Comparison of ENCODE assay signal across 27 cellular contexts in the genomic region with DNA sequence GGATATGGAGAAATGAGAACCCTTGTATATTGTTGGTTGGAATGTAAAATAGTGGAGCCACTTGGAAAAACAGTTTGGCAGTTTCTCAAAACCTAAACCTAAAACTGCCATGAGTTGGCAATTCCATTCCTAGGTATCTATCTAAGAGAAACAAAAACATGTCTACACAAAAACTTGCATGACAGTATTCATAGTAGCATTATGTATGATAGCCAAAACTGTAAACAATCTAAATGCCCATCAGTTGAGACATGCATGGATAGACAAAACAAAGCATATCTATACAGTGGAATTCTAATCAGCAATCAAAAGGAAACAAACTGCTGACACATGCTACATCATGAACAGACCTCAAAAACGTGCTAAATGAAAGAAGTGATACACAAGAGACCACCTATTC. TPM values are rescaled to one million over a fixed set of nuclear protein-coding genes. Genes with fewer than 3 reads are reported as not detected.
DNase-seq lines count a peak whose midpoint lies in the region; FAIRE-seq and TF ChIP-seq lines count a peak whose summit lies in the region.
"Had no signal": no experiment of that assay in that cellular context is flagged by ENCODE, and none has a peak within 500 bp of the region (broad histone marks: within the 10 kb centered on the region; RNA-seq: fewer than 3 reads in every experiment).

No MANE protein-coding gene starts in this region.

- no peak overlapping the region for H3K27ac ChIP-seq in GM23248
- peak overlapping the region; percentile 37 for H3K27ac ChIP-seq in epithelial cell of prostate
- no peak overlapping the region for H3K27ac ChIP-seq in keratinocyte (ENCODE audit: control insufficient read depth, insufficient read depth, low read length)
- H3K27ac ChIP-seq: BLaER1 treated with 17β-estradiol and CSF1 and Interleukin-3, amounts not matched to agents 10 nM and 100 nM; Peyer's patch had no signal

- H3K9ac ChIP-seq in GM23248 (no peak overlapping the region), adipocyte (ENCODE audit: low read length) (no peak overlapping the region), keratinocyte (ENCODE audit: control insufficient read depth, extremely low read depth, insufficient read depth, low read length) (no peak overlapping the region)
- H3K9ac ChIP-seq: BLaER1 treated with 17β-estradiol and CSF1 and Interleukin-3, amounts not matched to agents 10 nM and 100 nM had no signal

- no peaks in the 10 kb centered on the region for H3K9me3 ChIP-seq in GM23248 (ENCODE audit: low read depth)
- no peaks in the 10 kb centered on the region for H3K9me3 ChIP-seq in adipocyte (ENCODE audit: control insufficient read depth, low read length)
- H3K9me3 ChIP-seq in keratinocyte (ENCODE audit: control insufficient read depth, low read depth, low read length), result no peaks in the 10 kb centered on the region
- H3K9me3 ChIP-seq: BLaER1 treated with 17β-estradiol and CSF1 and Interleukin-3, amounts not matched to agents 10 nM and 100 nM; Caco-2; MG63; Peyer's patch had no signal

- no peaks in the 10 kb centered on the region for H3K36me3 Mint-ChIP-seq in glutamatergic neuron (ENCODE audit: unreplicated experiment)
- H3K36me3 Mint-ChIP-seq: CD4-positive, alpha-beta memory T cell had no signal

- H4K20me1 ChIP-seq in GM23248 (ENCODE audit: insufficient read depth), result no peaks in the 10 kb centered on the region
- no peaks in the 10 kb centered on the region for H4K20me1 ChIP-seq in keratinocyte (ENCODE audit: control insufficient read depth, extremely low read depth, insufficient read depth, low read length)
- H4K20me1 ChIP-seq: BLaER1 treated with 17β-estradiol and CSF1 and Interleukin-3, amounts not matched to agents 10 nM and 100 nM had no signal

- H3F3A ChIP-seq in GM23248 (ENCODE audit: insufficient read depth), result peaks cover 37% of the 10 kb centered on the region

- H3K4me1 ChIP-seq in GM23248 (ENCODE audit: insufficient read depth), result peaks cover 23% of the 10 kb centered on the region
- H3K4me1 ChIP-seq in adipocyte (ENCODE audit: control insufficient read depth, insufficient read depth, low read length), result peaks cover 6% of the 10 kb centered on the region
- H3K4me1 ChIP-seq in keratinocyte (ENCODE audit: control insufficient read depth, extremely low read depth, insufficient read depth, low read length), result peaks cover 8% of the 10 kb centered on the region
- H3K4me1 ChIP-seq: Caco-2 had no signal

- H3K4me1 Mint-ChIP-seq in glutamatergic neuron (ENCODE audit: low read depth, unreplicated experiment), result peaks cover 3% of the 10 kb centered on the region

- H3K27ac Mint-ChIP-seq in glutamatergic neuron (ENCODE audit: unreplicated experiment), result no peak overlapping the region
- H3K27ac Mint-ChIP-seq: IgD-negative memory B cell had no signal

- H3K9me2 ChIP-seq in GM23248 (ENCODE audit: insufficient read depth), result no peaks in the 10 kb centered on the region

- peak; percentile 78 for FAIRE-seq in keratinocyte (lab: Jason Lieb, UNC)
- FAIRE-seq: G401.6, GM12892, H1 had no signal

- H3K4me3 ChIP-seq in GM23248 (no peak overlapping the region), adipocyte (ENCODE audit: low read length) (no peak overlapping the region), keratinocyte (ENCODE audit: control insufficient read depth in 2 of 3, extremely low read depth in 1 of 3, insufficient read depth in 2 of 3, low read depth in 1 of 3, low read length in 3 of 3) (no peak overlapping the region)
- H3K4me3 ChIP-seq: BLaER1 treated with 17β-estradiol and CSF1 and Interleukin-3, amounts not matched to agents 10 nM and 100 nM; MG63; Peyer's patch had no signal

- H3K27me3 ChIP-seq in GM23248 (replicated peaks; ENCODE audit: insufficient read depth) (no peaks in the 10 kb centered on the region), adipocyte (replicated peaks; ENCODE audit: control insufficient read depth, insufficient read depth, low read length) (no peaks in the 10 kb centered on the region), keratinocyte (ENCODE audit: control insufficient read depth, extremely low read depth, insufficient read depth, low read length) (no peaks in the 10 kb centered on the region)
- H3K27me3 ChIP-seq: BLaER1 treated with 17β-estradiol and CSF1 and Interleukin-3, amounts not matched to agents 10 nM and 100 nM; MG63; Peyer's patch had no signal

- DNase-seq in GM23248, result peak; percentile 34
- DNase-seq in adipocyte (ENCODE audit: low read depth), result peak; percentile 18
- peak; percentile 74 for DNase-seq in epithelial cell of prostate (ENCODE audit: low read depth, low spot score)
- no peak for DNase-seq in keratinocyte (ENCODE audit: low read depth, low spot score)
- DNase-seq in glutamatergic neuron, result no peak
- no peak for DNase-seq in NCI-H2029 treated with DMSO at 0.1 percent for 48 hours (lab: John Stamatoyannopoulos, UW)
- no peak for DNase-seq in NCI-H2081 (lab: John Stamatoyannopoulos, UW)
- DNase-seq in NCI-H1048 (lab: John Stamatoyannopoulos, UW), result no peak
- DNase-seq: ACHN; Caco-2; CD4-positive, alpha-beta memory T cell; DMS 273 treated with DMSO at 0.1 percent for 48 hours; DMS79 treated with DMSO at 0.1 percent for 48 hours; Karpas-422; MG63; NCI-H1092; NCI-H1436; NCI-H1930; NCI-H2171 treated with DMSO at 0.1 percent for 48 hours; NCI-H446; NCI-H526; Peyer's patch had no signal

- H3K79me2 ChIP-seq in GM23248 (ENCODE audit: insufficient read depth), result no peaks in the 10 kb centered on the region
- no peaks in the 10 kb centered on the region for H3K79me2 ChIP-seq in keratinocyte (ENCODE audit: control insufficient read depth, insufficient read depth, low read length)

- dilution Hi-C loops in keratinocyte (cut with MboI; ENCODE audit: extremely low pct_ligation_motif_present, low sequenced_read_pairs), result no loop called here

- H2AFZ ChIP-seq in GM23248 (no peak overlapping the region), keratinocyte (ENCODE audit: control insufficient read depth, low read length) (no peak overlapping the region)

- no peaks in the 10 kb centered on the region for H3K36me3 ChIP-seq in GM23248 (ENCODE audit: low read depth)
- H3K36me3 ChIP-seq in adipocyte (ENCODE audit: control insufficient read depth, insufficient read depth, low read length, severe bottlenecking), result no peaks in the 10 kb centered on the region
- peaks cover 0 to 1% of the 10 kb centered on the region in 2 experiments for H3K36me3 ChIP-seq in keratinocyte (ENCODE audit: control insufficient read depth in 2 of 2, extremely low read depth in 1 of 2, insufficient read depth in 2 of 2, low read length in 2 of 2)
- H3K36me3 ChIP-seq: BLaER1 treated with 17β-estradiol and CSF1 and Interleukin-3, amounts not matched to agents 10 nM and 100 nM; MG63; Peyer's patch had no signal

- peaks cover 1% of the 10 kb centered on the region for H3K9me3 Mint-ChIP-seq in glutamatergic neuron (ENCODE audit: unreplicated experiment)
- H3K9me3 Mint-ChIP-seq: CD4-positive, alpha-beta memory T cell; IgD-negative memory B cell had no signal

- no peak overlapping the region for H3K4me2 ChIP-seq in GM23248 (ENCODE audit: unreplicated experiment)
- H3K4me2 ChIP-seq in keratinocyte (ENCODE audit: control insufficient read depth, extremely low read depth, insufficient read depth, low read depth, low read length), result no peak overlapping the region
- H3K4me2 ChIP-seq: BLaER1 treated with 17β-estradiol and CSF1 and Interleukin-3, amounts not matched to agents 10 nM and 100 nM had no signal

- TF ChIP-seq CTCF in keratinocyte (optimal IDR thresholded peaks at IDR 0.05 in 1 of 3, IDR thresholded peaks at IDR 0.05 in 1 of 3, conservative IDR thresholded peaks at IDR 0.05 in 1 of 3; ENCODE audit: extremely low read depth in 1 of 3, insufficient read depth in 2 of 3, low read length in 3 of 3), result no peak
- TF ChIP-seq CTCF in glutamatergic neuron (IDR thresholded peaks at IDR 0.05; ENCODE audit: partially characterized antibody, unreplicated experiment), result no peak

- H3K4me3 Mint-ChIP-seq in glutamatergic neuron (ENCODE audit: unreplicated experiment), result no peak overlapping the region
- H3K4me3 Mint-ChIP-seq: CD4-positive, alpha-beta memory T cell; IgD-negative memory B cell had no signal

- H3K9me1 ChIP-seq in keratinocyte (ENCODE audit: control insufficient read depth, extremely low read depth, insufficient read depth, low read length), result no peaks in the 10 kb centered on the region

- 19 to 40% methylated on average over 1 of the region's 1 CpG for WGBS in GM23248 (ENCODE audit: low coverage in 1 of 2, low lambda C conversion rate in 2 of 2, missing lambda C conversion rate in 2 of 2), 2 experiments

- no peaks in the 10 kb centered on the region for H3K27me3 Mint-ChIP-seq in glutamatergic neuron (ENCODE audit: unreplicated experiment)
- H3K27me3 Mint-ChIP-seq: CD4-positive, alpha-beta memory T cell; IgD-negative memory B cell had no signal

- in situ Hi-C loops in GM23248 (cut with MboI), result loop anchor here (10.0 to 25.0 kb wide), 2 partner anchors 180 to 963 kb away; partner anchors contain the start of gene PRR5L

RNA-seq across cellular contexts. Expression of gene TRAF6, which starts 34.9 kb away (rescaled TPM):
- 6.2 and 7.2 TPM in 2 replicates for total RNA-seq in GM23248 (2014; rRNA removed; shearing (Covaris generic))
- polyA plus RNA-seq in GM23248 (2016; fragmentation: Nextera tagmentation; extraction: Ambion mirVana) (7.9 and 8.6 TPM in 2 replicates), keratinocyte (12.6 to 15.1 TPM (median 12.6 TPM) in 3 replicates)
- 3.7 TPM for polyA plus RNA-seq in keratinocyte (2011; ENCODE audit: low read depth)
- polyA plus RNA-seq in keratinocyte (2011; cell fraction: cytosol; rRNA removed), result 6.2 and 11.2 TPM in 2 replicates
- 17.4 and 19.0 TPM in 2 replicates for polyA plus RNA-seq in keratinocyte (2011; cell fraction: nucleus; rRNA removed)
- 8.9 and 9.2 TPM in 2 replicates for polyA plus RNA-seq in keratinocyte (2012; ENCODE audit: low replicate concordance)
- polyA minus RNA-seq in keratinocyte, result 18.3 to 21.8 TPM (median 20.6 TPM) in 3 replicates
- 8.8 TPM for polyA minus RNA-seq in keratinocyte (2011; cell fraction: cytosol; rRNA and poly(A)+ RNA removed)
- 14.0 and 23.5 TPM in 2 replicates for polyA minus RNA-seq in keratinocyte (2011; cell fraction: nucleus; rRNA and poly(A)+ RNA removed)
- 12.3 TPM for total RNA-seq in glutamatergic neuron (ENCODE audit: unreplicated experiment)

Comparison
In these comparisons a context has a peak if more than half of its experiments do, and no peak if none do; other contexts are left out.
1. DNase-seq: peak in GM23248 (single experiment), adipocyte (single experiment) and epithelial cell of prostate (single experiment); none in keratinocyte (single experiment), glutamatergic neuron (single experiment), NCI-H2029 treated with DMSO at 0.1 percent for 48 hours (single experiment), NCI-H2081 (0 of 2) and NCI-H1048 (single experiment).